Comparison of ENCODE assay signal across 12 cellular contexts in the genomic region with DNA sequence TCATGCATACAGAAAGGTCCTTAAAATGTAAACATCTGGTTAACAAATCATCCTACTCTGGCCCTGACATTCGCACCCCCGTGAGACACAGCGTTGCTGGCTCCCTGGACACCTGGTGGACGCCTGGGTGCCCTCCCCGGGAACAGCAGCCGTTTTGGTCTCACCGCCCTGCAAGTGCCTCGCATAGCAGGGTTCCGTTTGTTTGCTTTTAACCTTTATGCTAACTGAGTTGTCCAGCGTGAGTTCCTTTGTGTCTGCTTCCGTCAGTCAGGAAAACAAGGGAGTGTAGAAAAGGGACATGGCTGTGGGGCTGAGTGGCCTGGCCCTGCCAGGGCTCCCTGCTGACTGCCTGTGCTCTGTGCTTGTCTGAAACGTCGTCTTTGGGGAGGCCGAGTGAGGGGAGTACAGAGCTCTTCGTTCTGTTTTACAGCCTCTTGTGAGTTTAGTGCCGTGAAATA.
DNase-seq lines count a peak whose midpoint lies in the region; ATAC-seq and TF ChIP-seq lines count a peak whose summit lies in the region.
"Had no signal": no experiment of that assay in that cellular context is flagged by ENCODE, and none has a peak within 500 bp of the region (broad histone marks: within the 10 kb centered on the region; RNA-seq: fewer than 3 reads in every experiment).

No MANE protein-coding gene starts in this region.

- DNase-seq in Right ventricle myocardium inferior (ENCODE audit: missing footprints) = no peak
- no peak for DNase-seq in Right ventricle myocardium superior
- peak; percentile 23 for DNase-seq in RWPE2 (ENCODE audit: low spot score)
- DNase-seq in upper lobe of right lung = peak; percentile 54
- no peak for DNase-seq in NCI-H2227 (lab: John Stamatoyannopoulos, UW; ENCODE audit: unreplicated experiment)
- no peak for DNase-seq in NOMO-1 treated with DMSO at 0.1 percent for 48 hours (lab: John Stamatoyannopoulos, UW; ENCODE audit: unreplicated experiment)
- no peak for DNase-seq in SKM-1 (lab: John Stamatoyannopoulos, UW; ENCODE audit: unreplicated experiment)
- DNase-seq: adrenal gland; effector memory CD4-positive, alpha-beta T cell; KG1 had no signal

- H3K4me1 ChIP-seq in RWPE2 (ENCODE audit: insufficient read depth, poor library complexity, severe bottlenecking) (no peaks in the 10 kb centered on the region), iPS-20b (ENCODE audit: insufficient read depth, low read length) (peaks cover 7% of the 10 kb centered on the region; the same call in 1 of the 2 replicates), upper lobe of right lung (no peaks in the 10 kb centered on the region)
- H3K4me1 ChIP-seq: adrenal gland had no signal

- no peaks in the 10 kb centered on the region for H3K9me3 ChIP-seq in RWPE2 (ENCODE audit: severe bottlenecking)
- H3K9me3 ChIP-seq in iPS-20b (ENCODE audit: insufficient read depth, low read depth, low read length) = no peaks in the 10 kb centered on the region
- no peaks in the 10 kb centered on the region for H3K9me3 ChIP-seq in upper lobe of right lung
- H3K9me3 ChIP-seq: adrenal gland, left lung had no signal

- ATAC-seq in Right ventricle myocardium inferior = peak; percentile 34
- no peak for ATAC-seq in Right ventricle myocardium superior (ENCODE audit: poor library complexity)
- no peak for ATAC-seq in RWPE2 (ENCODE audit: low read depth)
- no peak for ATAC-seq in upper lobe of right lung
- ATAC-seq: left lung had no signal

- intact Hi-C loops in Right ventricle myocardium inferior (cut with DNase I) (no loop called here), Right ventricle myocardium superior (cut with DNase I) (no loop called here), upper lobe of right lung (cut with DNase I) (no loop called here)

- H3K27me3 ChIP-seq in RWPE2 (ENCODE audit: insufficient read depth, poor library complexity, severe bottlenecking) (no peaks in the 10 kb centered on the region), iPS-20b (ENCODE audit: insufficient read depth, low read length) (no peaks in the 10 kb centered on the region), upper lobe of right lung (no peaks in the 10 kb centered on the region)
- H3K27me3 ChIP-seq: adrenal gland, left lung had no signal

- TF ChIP-seq CTCF in RWPE2 (IDR thresholded peaks at IDR 0.05; ENCODE audit: poor library complexity, severe bottlenecking) (no peak), upper lobe of right lung (IDR thresholded peaks at IDR 0.05) (no peak)

- H3K4me3 ChIP-seq in RWPE2 (ENCODE audit: severe bottlenecking) = no peak overlapping the region
- no peak overlapping the region for H3K4me3 ChIP-seq in iPS-20b (ENCODE audit: low read length)
- H3K4me3 ChIP-seq in upper lobe of right lung = no peak overlapping the region
- H3K4me3 ChIP-seq: adrenal gland, left lung had no signal

- H3K36me3 ChIP-seq in RWPE2 (ENCODE audit: low read depth) (peaks cover 46% of the 10 kb centered on the region), iPS-20b (ENCODE audit: insufficient read depth, low read depth, low read length) (peaks cover 61% of the 10 kb centered on the region), upper lobe of right lung (peaks cover 56% of the 10 kb centered on the region)

- peak overlapping the region; percentile 43; the same call in 1 of the 2 replicates for H3K9ac ChIP-seq in iPS-20b (ENCODE audit: low read depth, low read length)

- H3K27ac ChIP-seq in RWPE2 (ENCODE audit: poor library complexity, severe bottlenecking) (no peak overlapping the region), iPS-20b (ENCODE audit: low read length) (no peak overlapping the region), upper lobe of right lung (no peak overlapping the region)
- H3K27ac ChIP-seq: adrenal gland, left lung had no signal

Comparison
In these comparisons a context has a peak if more than half of its experiments do, and no peak if none do; other contexts are left out.
1. DNase-seq: peak in RWPE2 (single experiment) and upper lobe of right lung (single experiment); none in Right ventricle myocardium inferior (single experiment), Right ventricle myocardium superior (single experiment), NCI-H2227 (single experiment), NOMO-1 treated with DMSO at 0.1 percent for 48 hours (single experiment) and SKM-1 (single experiment).